Comparison of ENCODE assay signal across 20 cellular contexts in genomic region chr10:110337401-110337800, GRCh38.
"Had no signal": no experiment of that assay in that cellular context is flagged by ENCODE, and none has a peak within 500 bp of the region (broad histone marks: within the 10 kb centered on the region; RNA-seq: fewer than 3 reads in every experiment).

No MANE protein-coding gene starts in this region.

- DNase-seq: Karpas-422, KG1, NCI-H1092, NCI-H1417 treated with DMSO at 0.1 percent for 48 hours, NCI-H146, NCI-H1930, NCI-H2081, NCI-H2107, NCI-H2171, NCI-H226, NCI-H510A, NCI-H524 treated with DMSO at 0.1 percent for 48 hours, NCI-H774, OCI-M1, Right ventricle myocardium superior, RPMI8226, SIG-M5, SK-N-SH, SW 1271 had no signal

- H3K27me3 ChIP-seq: MG63 had no signal

- H3K4me3 ChIP-seq: MG63 had no signal

- H3K9me3 ChIP-seq: MG63, SK-N-SH had no signal

- H3K36me3 ChIP-seq: MG63 had no signal
